Comparison of ENCODE assay signal across 8 cellular contexts in genomic region chr11:86302092-86302793, GRCh38. TPM values are rescaled to one million over a fixed set of nuclear protein-coding genes. Genes with fewer than 3 reads are reported as not detected.
DNase-seq lines count a peak whose midpoint lies in the region; ATAC-seq lines count a peak whose summit lies in the region.

Gene HIKESHI (plus strand): TSS chr11:86302240. CDS start chr11:86302449, 209 bp downstream.

- ATAC-seq in GM21360 (IDR thresholded peaks at IDR 0.05; ENCODE audit: unreplicated experiment), result peak; percentile 98
- peak; percentile 99 for ATAC-seq in effector memory CD8-positive, alpha-beta T cell (replicated peaks)

- DNase-seq in COLO668 (lab: John Stamatoyannopoulos, UW; ENCODE audit: unreplicated experiment), result peak; percentile 97
- peak; percentile 95 for DNase-seq in HT1080 (ENCODE audit: low read depth)
- peak; percentile 94 for DNase-seq in NOMO-1 treated with DMSO at 0.1 percent for 48 hours (lab: John Stamatoyannopoulos, UW; ENCODE audit: unreplicated experiment)
- DNase-seq in activated CD8-positive, alpha-beta memory T cell treated with anti-CD3 and anti-CD28 coated beads for 4 hours (ENCODE audit: low read depth in 2 of 2), result peak; percentile 86 to 87
- peak; percentile 80 to 86 (median 82) for DNase-seq in effector memory CD8-positive, alpha-beta T cell
- DNase-seq in medulla oblongata (ENCODE audit: extremely low spot score), result peak; percentile 100
- DNase-seq in stimulated activated CD8-positive, alpha-beta memory T cell treated with anti-CD3 and anti-CD28 coated beads, Interleukin-12 subunit alpha, Interleukin-12 subunit beta, amount 100 ng/mL, for 1 hour (ENCODE audit: low read depth), result peak; percentile 90

- peaks cover 12 to 18% of the 10 kb centered on the region in 2 donors for H3K4me1 Mint-ChIP-seq in effector memory CD8-positive, alpha-beta T cell (ENCODE audit: low read depth in 2 of 2)

- no peaks in the 10 kb centered on the region for H3K27me3 Mint-ChIP-seq in effector memory CD8-positive, alpha-beta T cell

- H3K27ac Mint-ChIP-seq in effector memory CD8-positive, alpha-beta T cell, result peak within 1 kb of the TSS; percentile 99 to 100

- H3K4me3 Mint-ChIP-seq in effector memory CD8-positive, alpha-beta T cell, result peak within 1 kb of the TSS; percentile 99 to 100

- peaks cover 10% of the 10 kb centered on the region for H3K36me3 Mint-ChIP-seq in effector memory CD8-positive, alpha-beta T cell (ENCODE audit: insufficient read depth)

- no peaks in the 10 kb centered on the region for H3K9me3 Mint-ChIP-seq in effector memory CD8-positive, alpha-beta T cell

RNA-seq across cellular contexts. Expression of gene HIKESHI, which starts in this region (rescaled TPM):
- 58.5 and 64.1 TPM in 2 replicates for total RNA-seq in HT1080 (2014; rRNA removed; shearing (Covaris generic))
- polyA plus RNA-seq in HT1080 (2015; cell fraction: cytosol; rRNA removed), result 62.2 and 67.5 TPM in 2 replicates
- polyA plus RNA-seq in HT1080 (2015; cell fraction: nucleus; rRNA removed), result 36.6 and 40.2 TPM in 2 replicates

Comparison
In these comparisons a context has a peak if more than half of its experiments do, and no peak if none do; other contexts are left out.
1. Peak in every context shown above with its lines: DNase-seq and ATAC-seq.